Comparison of ENCODE assay signal across 15 cellular contexts in genomic region chr10:50452603-50453002, GRCh38.
DNase-seq lines count a peak whose midpoint lies in the region; ATAC-seq and TF ChIP-seq lines count a peak whose summit lies in the region.
"Had no signal": no experiment of that assay in that cellular context is flagged by ENCODE, and none has a peak within 500 bp of the region (broad histone marks: within the 10 kb centered on the region; RNA-seq: fewer than 3 reads in every experiment).

No MANE protein-coding gene starts in this region.

- H3K27me3 Mint-ChIP-seq in neural crest cell (ENCODE audit: low read depth): no peaks in the 10 kb centered on the region
- H3K27me3 Mint-ChIP-seq: activated naive CD8-positive, alpha-beta T cell had no signal

- H3K4me1 Mint-ChIP-seq in neural crest cell: peaks cover 27% of the 10 kb centered on the region

- DNase-seq in NB4 (ENCODE audit: low read depth): peak; percentile 78
- no peak for DNase-seq in neural crest cell (ENCODE audit: low read depth, low spot score)
- DNase-seq in stimulated activated naive CD4-positive, alpha-beta T cell treated with Interleukin-2 at 50 U/mL for 16 hours (lab: John Stamatoyannopoulos, UW): no peak
- DNase-seq in A673 (ENCODE audit: low spot score): no peak
- DNase-seq: NCI-H1048; NK-92 treated with Interleukin-12 subunit alpha and Interleukin-12 subunit beta, amount 100 ng/mL, for 24 hours; right lobe of liver; stimulated activated CD4-positive, alpha-beta T cell treated with anti-CD3 and anti-CD28 coated beads, Interleukin-4, amount 100 ng/mL, for 1 hour had no signal

- intact Hi-C loops in A673 (cut with micrococcal nuclease; ENCODE audit: unreplicated experiment): no loop called here

- no peaks in the 10 kb centered on the region for H3K9me3 Mint-ChIP-seq in neural crest cell

- no peak for TF ChIP-seq POLR2A in NB4 (IDR thresholded peaks at IDR 0.05; ENCODE audit: extremely low read depth, insufficient read length)

- no peaks in the 10 kb centered on the region for H3K27me3 ChIP-seq in A673 (replicated peaks; ENCODE audit: insufficient read depth, low read depth, low read length, poor library complexity)
- H3K27me3 ChIP-seq: right lobe of liver, vagina had no signal

- H3K27ac ChIP-seq in A673 (ENCODE audit: low read depth, low read length, poor library complexity, severe bottlenecking): no peak overlapping the region
- H3K27ac ChIP-seq: C4-2B, right lobe of liver, vagina, VCaP had no signal

- H3K9me3 ChIP-seq in A673 (ENCODE audit: low read depth, low read length, poor library complexity, severe bottlenecking): no peaks in the 10 kb centered on the region
- H3K9me3 ChIP-seq: right lobe of liver, vagina had no signal

- H3K36me3 Mint-ChIP-seq in neural crest cell (ENCODE audit: low read depth): no peaks in the 10 kb centered on the region

- ATAC-seq in GM18868 (IDR thresholded peaks at IDR 0.05; ENCODE audit: unreplicated experiment) (peak; percentile 48), HG02798 (IDR thresholded peaks at IDR 0.05; ENCODE audit: poor library complexity, unreplicated experiment) (peak; percentile 43), HG02973 (IDR thresholded peaks at IDR 0.05; ENCODE audit: unreplicated experiment) (no peak)
- ATAC-seq: right lobe of liver had no signal

- H3K4me3 Mint-ChIP-seq in neural crest cell: no peak overlapping the region
- H3K4me3 Mint-ChIP-seq: activated naive CD8-positive, alpha-beta T cell had no signal

- no TSS peak for BruUV-seq in A673 (replicated peaks; lab: Mats Ljungman, UMichigan)

- CTCF ChIA-PET in A673 (lab: Charles Lee): no interaction called here

- no peaks in the 10 kb centered on the region for H3K4me1 ChIP-seq in A673 (ENCODE audit: insufficient read depth, low read length, poor library complexity, severe bottlenecking)
- H3K4me1 ChIP-seq: right lobe of liver, vagina had no signal

- TF ChIP-seq CTCF in NB4 (IDR thresholded peaks at IDR 0.05; ENCODE audit: low read depth, low read length): no peak
- TF ChIP-seq CTCF in neural crest cell (conservative IDR thresholded peaks at IDR 0.05): no peak
- TF ChIP-seq CTCF in A673 (conservative IDR thresholded peaks at IDR 0.05; ENCODE audit: low read depth, low read length): no peak

- H3K36me3 ChIP-seq in A673 (ENCODE audit: insufficient read depth, low read length, poor library complexity, severe bottlenecking): no peaks in the 10 kb centered on the region
- H3K36me3 ChIP-seq: right lobe of liver, vagina had no signal

- H3K27ac Mint-ChIP-seq in neural crest cell (ENCODE audit: unreplicated experiment): peak overlapping the region; percentile 2
- H3K27ac Mint-ChIP-seq: activated naive CD8-positive, alpha-beta T cell had no signal

- no peak overlapping the region for H3K4me3 ChIP-seq in NB4 (ENCODE audit: low read depth, low read length)
- H3K4me3 ChIP-seq in A673 (ENCODE audit: low read depth, low read length, poor library complexity, severe bottlenecking): no peak overlapping the region
- H3K4me3 ChIP-seq: right lobe of liver, vagina had no signal

- POLR2A ChIA-PET in A673 (lab: Charles Lee; ENCODE audit: low non-redundant PET): no interaction called here
